13 cellular contexts compared by ENCODE assay signal in the genomic region with DNA sequence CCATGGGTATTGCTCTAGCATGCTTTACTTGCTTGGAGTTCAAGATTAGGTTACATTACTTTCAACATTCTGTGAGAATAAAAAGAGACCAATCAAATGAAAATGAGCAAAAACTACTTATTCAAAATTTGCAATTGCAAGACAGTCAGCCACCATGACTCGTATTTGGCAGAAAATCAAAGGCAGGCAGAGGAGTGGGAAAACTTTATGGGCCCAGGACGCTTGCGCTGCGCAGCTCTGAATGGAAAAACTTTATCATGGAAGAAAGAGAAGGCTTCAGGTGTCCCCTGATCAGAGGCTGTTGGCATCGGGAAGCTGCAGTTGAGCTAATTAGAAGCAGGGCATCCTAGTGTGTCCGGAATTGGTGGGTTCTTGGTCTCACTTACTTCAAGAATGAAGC.
DNase-seq lines count a peak whose midpoint lies in the region; ATAC-seq and TF ChIP-seq lines count a peak whose summit lies in the region.
"Had no signal": no experiment of that assay in that cellular context is flagged by ENCODE, and none has a peak within 500 bp of the region (broad histone marks: within the 10 kb centered on the region; RNA-seq: fewer than 3 reads in every experiment).

No MANE protein-coding gene starts in this region.

- DNase-seq in A673 (ENCODE audit: low spot score) (no peak), astrocyte of the hippocampus (ENCODE audit: low read depth, low spot score) (peak; percentile 3), dermis blood vessel endothelial cell (no peak)
- no peak for DNase-seq in stimulated activated CD8-positive, alpha-beta memory T cell treated with anti-CD3 and anti-CD28 coated beads, Interleukin-4, amount 100 ng/mL, for 48 hours
- DNase-seq: ACHN; Calu3; CD8-positive, alpha-beta T cell; GM23248; KG1 had no signal

- ATAC-seq in GM18517 (IDR thresholded peaks at IDR 0.05; ENCODE audit: unreplicated experiment) = no peak
- ATAC-seq: CD8-positive, alpha-beta T cell had no signal

- H3K27ac ChIP-seq in A673 (ENCODE audit: low read depth, low read length, poor library complexity, severe bottlenecking) (peak overlapping the region; percentile 75), mesodermal cell (ENCODE audit: low read depth, low read length, severe bottlenecking) (peak overlapping the region; percentile 91)
- peak overlapping the region in 3 of 11 experiments; percentile 28 to 43 (median 38); a peak in 2 of 22 replicates for H3K27ac ChIP-seq in BLaER1 treated with 17β-estradiol and CSF1 and Interleukin-3, amounts not matched to agents 10 nM and 100 nM
- H3K27ac ChIP-seq: GM23248 had no signal

- no peaks in the 10 kb centered on the region for H4K20me1 ChIP-seq in BLaER1 treated with 17β-estradiol and CSF1 and Interleukin-3, amounts not matched to agents 10 nM and 100 nM

- H3K36me3 ChIP-seq in A673 (ENCODE audit: insufficient read depth, low read length, poor library complexity, severe bottlenecking) (no peaks in the 10 kb centered on the region), mesodermal cell (ENCODE audit: control insufficient read depth, insufficient read depth, low read length) (no peaks in the 10 kb centered on the region)
- no peaks in the 10 kb centered on the region for H3K36me3 ChIP-seq in BLaER1 treated with 17β-estradiol and CSF1 and Interleukin-3, amounts not matched to agents 10 nM and 100 nM
- H3K36me3 ChIP-seq: HAP-1 had no signal

- H3K4me3 ChIP-seq in A673 (ENCODE audit: low read depth, low read length, poor library complexity, severe bottlenecking) (no peak overlapping the region), mesodermal cell (ENCODE audit: extremely low read depth, insufficient read depth, low read length, poor library complexity, severe bottlenecking) (no peak overlapping the region)
- no peak overlapping the region for H3K4me3 ChIP-seq in BLaER1 treated with 17β-estradiol and CSF1 and Interleukin-3, amounts not matched to agents 10 nM and 100 nM
- H3K4me3 ChIP-seq: GM23248, HAP-1 had no signal

- 94 to 97% methylated on average over 6 of the region's 6 CpGs for WGBS in mesodermal cell (ENCODE audit: insufficient coverage in 2 of 2), 2 experiments

- intact Hi-C loops in A673 (cut with micrococcal nuclease; ENCODE audit: unreplicated experiment) = no loop called here

- H3K4me1 ChIP-seq in A673 (ENCODE audit: insufficient read depth, low read length, poor library complexity, severe bottlenecking) (peaks cover 14% of the 10 kb centered on the region), mesodermal cell (ENCODE audit: control insufficient read depth, insufficient read depth, low read length, poor library complexity, severe bottlenecking) (peaks cover 17% of the 10 kb centered on the region)
- H3K4me1 ChIP-seq in BLaER1 treated with 17β-estradiol and CSF1 and Interleukin-3, amounts not matched to agents 10 nM and 100 nM = peaks cover 0 to 20% (median 10%) of the 10 kb centered on the region in 10 experiments; a peak in 12 of 20 replicates
- H3K4me1 ChIP-seq: HAP-1 had no signal

- BruUV-seq in A673 (replicated peaks; lab: Mats Ljungman, UMichigan) = no TSS peak

- POLR2A ChIA-PET in A673 (lab: Charles Lee; ENCODE audit: low non-redundant PET) = no interaction called here

- TF ChIP-seq CTCF in A673 (conservative IDR thresholded peaks at IDR 0.05; ENCODE audit: low read depth, low read length) = no peak

- H3K9ac ChIP-seq in BLaER1 treated with 17β-estradiol and CSF1 and Interleukin-3, amounts not matched to agents 10 nM and 100 nM = no peak overlapping the region
- H3K9ac ChIP-seq: GM23248 had no signal

- CTCF ChIA-PET in A673 (lab: Charles Lee) = no interaction called here

- H3K27me3 ChIP-seq in A673 (replicated peaks; ENCODE audit: insufficient read depth, low read depth, low read length, poor library complexity) = no peaks in the 10 kb centered on the region
- no peaks in the 10 kb centered on the region for H3K27me3 ChIP-seq in BLaER1 treated with 17β-estradiol and CSF1 and Interleukin-3, amounts not matched to agents 10 nM and 100 nM

- H3K4me2 ChIP-seq in BLaER1 treated with 17β-estradiol and CSF1 and Interleukin-3, amounts not matched to agents 10 nM and 100 nM = peak overlapping the region in 8 of 11 experiments; percentile 7 to 53 (median 34); a peak in 12 of 22 replicates

- H3K9me3 ChIP-seq in A673 (ENCODE audit: low read depth, low read length, poor library complexity, severe bottlenecking) (no peaks in the 10 kb centered on the region), mesodermal cell (ENCODE audit: control insufficient read depth, low read length) (peaks cover 29% of the 10 kb centered on the region)
- peaks cover 30 to 38% (median 34%) of the 10 kb centered on the region in 11 experiments for H3K9me3 ChIP-seq in BLaER1 treated with 17β-estradiol and CSF1 and Interleukin-3, amounts not matched to agents 10 nM and 100 nM (replicated peaks in 1 of 11)
- H3K9me3 ChIP-seq: HAP-1 had no signal
